In the genomic region with DNA sequence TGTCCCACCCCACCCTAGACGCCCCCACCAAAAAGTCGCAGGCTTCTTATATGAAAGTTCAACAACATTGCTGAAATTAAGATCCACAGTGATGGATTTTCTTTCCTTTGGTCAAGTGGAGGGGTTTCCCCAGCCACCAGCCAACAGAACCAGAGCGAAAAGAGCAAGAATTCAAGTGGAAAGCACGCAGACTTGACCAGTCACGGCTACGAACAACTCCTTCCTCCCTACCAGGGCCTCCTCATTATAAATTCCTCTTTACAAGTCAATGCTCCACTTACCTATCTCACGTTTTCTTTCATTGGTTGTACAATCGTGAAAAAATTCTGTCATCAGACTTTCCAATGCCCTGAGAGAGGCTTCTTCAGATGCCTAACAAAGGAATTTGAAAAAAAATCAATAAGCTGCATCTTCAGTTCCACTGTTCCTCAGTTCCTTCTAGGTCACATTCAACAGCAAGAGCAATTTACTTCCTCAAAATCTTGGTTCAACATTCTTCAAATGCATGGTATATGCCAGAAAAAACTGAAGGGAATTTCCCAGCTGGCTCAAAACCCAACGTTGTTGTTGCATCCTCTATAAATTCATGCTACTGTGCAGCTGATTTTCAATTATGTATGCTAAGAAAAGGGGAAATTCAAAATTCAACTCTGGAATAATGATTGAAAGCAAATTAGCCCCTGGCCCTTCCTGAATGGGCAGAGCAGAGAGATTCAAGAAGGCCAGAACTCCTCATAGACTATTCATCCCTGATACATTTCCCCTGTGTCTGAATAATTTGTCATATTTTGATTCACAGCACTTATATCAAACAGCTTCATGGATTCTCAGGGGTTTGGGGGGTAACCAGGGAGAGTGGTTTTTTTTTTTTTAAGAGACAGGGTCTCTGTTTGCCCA, we compare ENCODE assay signal across 9 cellular contexts. TPM values are rescaled to one million over a fixed set of nuclear protein-coding genes. Genes with fewer than 3 reads are reported as not detected.
DNase-seq lines count a peak whose midpoint lies in the region; ATAC-seq and TF ChIP-seq lines count a peak whose summit lies in the region.
"Had no signal": no experiment of that assay in that cellular context is flagged by ENCODE, and none has a peak within 500 bp of the region (broad histone marks: within the 10 kb centered on the region; RNA-seq: fewer than 3 reads in every experiment).

No MANE protein-coding gene starts in this region.

- no peak for DNase-seq in activated T-cell treated with anti-CD3 and anti-CD28 coated beads, Interleukin-2, amount 50 U/mL, for 72 hours
- DNase-seq in activated T-cell treated with anti-CD3 and anti-CD28 coated beads, Interleukin-2, amount 50 U/mL, for 1 hour, result no peak
- DNase-seq in foreskin melanocyte (peak; percentile 27), NCI-H748 treated with DMSO at 0.1 percent for 48 hours (lab: John Stamatoyannopoulos, UW) (no peak), OCI-M2 (lab: John Stamatoyannopoulos, UW; ENCODE audit: unreplicated experiment) (no peak)
- DNase-seq in stimulated activated naive B cell treated with anti-CD40 and anti-IgM and Interleukin-4, amounts not matched to agents 10 μg/mL and 1 μg/mL and 100 μg/mL, for 72 hours, result peak; percentile 59
- DNase-seq in activated CD4-positive, CD25-positive, alpha-beta regulatory T cell (lab: John Stamatoyannopoulos, UW), result no peak
- DNase-seq: NCI-H82 had no signal

- peaks cover 72% of the 10 kb centered on the region for H3K4me1 Mint-ChIP-seq in activated T-cell treated with anti-CD3 and anti-CD28 coated beads, Interleukin-2, amount 50 U/mL, for 72 hours (ENCODE audit: low read depth)
- peaks cover 53 to 77% of the 10 kb centered on the region in 2 donors for H3K4me1 Mint-ChIP-seq in stimulated activated naive B cell treated with anti-CD40 and anti-IgM and Interleukin-4, amounts not matched to agents 10 μg/mL and 1 μg/mL and 100 μg/mL, for 72 hours

- peaks cover 15 to 36% of the 10 kb centered on the region in 2 donors for H3K36me3 Mint-ChIP-seq in activated T-cell treated with anti-CD3 and anti-CD28 coated beads, Interleukin-2, amount 50 U/mL, for 72 hours (ENCODE audit: insufficient read depth in 2 of 2)
- peaks cover 38 to 53% of the 10 kb centered on the region in 2 donors for H3K36me3 Mint-ChIP-seq in stimulated activated naive B cell treated with anti-CD40 and anti-IgM and Interleukin-4, amounts not matched to agents 10 μg/mL and 1 μg/mL and 100 μg/mL, for 72 hours

- peaks cover 2% of the 10 kb centered on the region in 2 donors for H3K9me3 Mint-ChIP-seq in activated T-cell treated with anti-CD3 and anti-CD28 coated beads, Interleukin-2, amount 50 U/mL, for 72 hours
- H3K9me3 Mint-ChIP-seq in stimulated activated naive B cell treated with anti-CD40 and anti-IgM and Interleukin-4, amounts not matched to agents 10 μg/mL and 1 μg/mL and 100 μg/mL, for 72 hours, result peaks cover 4 to 8% of the 10 kb centered on the region in 2 donors

- H3K27ac Mint-ChIP-seq in activated T-cell treated with anti-CD3 and anti-CD28 coated beads, Interleukin-2, amount 50 U/mL, for 72 hours, result peak overlapping the region; percentile 81
- peak overlapping the region; percentile 98 for H3K27ac Mint-ChIP-seq in stimulated activated naive B cell treated with anti-CD40 and anti-IgM and Interleukin-4, amounts not matched to agents 10 μg/mL and 1 μg/mL and 100 μg/mL, for 72 hours

- no peaks in the 10 kb centered on the region for H3K27me3 Mint-ChIP-seq in activated T-cell treated with anti-CD3 and anti-CD28 coated beads, Interleukin-2, amount 50 U/mL, for 72 hours (ENCODE audit: low read depth)
- H3K27me3 Mint-ChIP-seq in stimulated activated naive B cell treated with anti-CD40 and anti-IgM and Interleukin-4, amounts not matched to agents 10 μg/mL and 1 μg/mL and 100 μg/mL, for 72 hours, result no peaks in the 10 kb centered on the region

- H3K4me3 Mint-ChIP-seq in activated T-cell treated with anti-CD3 and anti-CD28 coated beads, Interleukin-2, amount 50 U/mL, for 72 hours, result peak overlapping the region; percentile 72 to 89
- H3K4me3 Mint-ChIP-seq in stimulated activated naive B cell treated with anti-CD40 and anti-IgM and Interleukin-4, amounts not matched to agents 10 μg/mL and 1 μg/mL and 100 μg/mL, for 72 hours, result peak overlapping the region; percentile 64 to 80

- ATAC-seq in activated T-cell treated with anti-CD3 and anti-CD28 coated beads, Interleukin-2, amount 50 U/mL, for 72 hours (replicated peaks in 1 of 2), result no peak
- ATAC-seq in SK-N-SH treated with all-trans-retinoic acid at 6 μM for 48 hours, result peak; percentile 51
- ATAC-seq in stimulated activated naive B cell treated with anti-CD40 and anti-IgM and Interleukin-4, amounts not matched to agents 10 μg/mL and 1 μg/mL and 100 μg/mL, for 72 hours (replicated peaks), result peak; percentile 80 to 84

TF ChIP-seq in SK-N-SH treated with all-trans-retinoic acid at 6 μM for 48 hours, 23 proteins besides CTCF, POLR2A, EP300 and RAD21:
- TF ChIP-seq, protein P1, sequence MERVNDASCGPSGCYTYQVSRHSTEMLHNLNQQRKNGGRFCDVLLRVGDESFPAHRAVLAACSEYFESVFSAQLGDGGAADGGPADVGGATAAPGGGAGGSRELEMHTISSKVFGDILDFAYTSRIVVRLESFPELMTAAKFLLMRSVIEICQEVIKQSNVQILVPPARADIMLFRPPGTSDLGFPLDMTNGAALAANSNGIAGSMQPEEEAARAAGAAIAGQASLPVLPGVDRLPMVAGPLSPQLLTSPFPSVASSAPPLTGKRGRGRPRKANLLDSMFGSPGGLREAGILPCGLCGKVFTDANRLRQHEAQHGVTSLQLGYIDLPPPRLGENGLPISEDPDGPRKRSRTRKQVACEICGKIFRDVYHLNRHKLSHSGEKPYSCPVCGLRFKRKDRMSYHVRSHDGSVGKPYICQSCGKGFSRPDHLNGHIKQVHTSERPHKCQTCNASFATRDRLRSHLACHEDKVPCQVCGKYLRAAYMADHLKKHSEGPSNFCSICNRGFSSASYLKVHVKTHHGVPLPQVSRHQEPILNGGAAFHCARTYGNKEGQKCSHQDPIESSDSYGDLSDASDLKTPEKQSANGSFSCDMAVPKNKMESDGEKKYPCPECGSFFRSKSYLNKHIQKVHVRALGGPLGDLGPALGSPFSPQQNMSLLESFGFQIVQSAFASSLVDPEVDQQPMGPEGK (CRISPR knock-in tag; IDR thresholded peaks at IDR 0.05; ENCODE audit: borderline replicate concordance), result no peak

RNA-seq across cellular contexts. Expression of a gene that starts 30.9 kb away (rescaled TPM):
- 100 to 1,000 TPM; 276 to 279 TPM for total RNA-seq in activated T-cell treated with anti-CD3 and anti-CD28 coated beads, Interleukin-2, amount 50 U/mL, for 72 hours

Comparison
In these comparisons a context has a peak if more than half of its experiments do, and no peak if none do; other contexts are left out.
1. ATAC-seq: peak in SK-N-SH treated with all-trans-retinoic acid at 6 μM for 48 hours (single experiment) and stimulated activated naive B cell treated with anti-CD40 and anti-IgM and Interleukin-4, amounts not matched to agents 10 μg/mL and 1 μg/mL and 100 μg/mL, for 72 hours (2 of 2); none in activated T-cell treated with anti-CD3 and anti-CD28 coated beads, Interleukin-2, amount 50 U/mL, for 72 hours (0 of 2).
2. DNase-seq: peak in foreskin melanocyte (single experiment) and stimulated activated naive B cell treated with anti-CD40 and anti-IgM and Interleukin-4, amounts not matched to agents 10 μg/mL and 1 μg/mL and 100 μg/mL, for 72 hours (single experiment); none in activated T-cell treated with anti-CD3 and anti-CD28 coated beads, Interleukin-2, amount 50 U/mL, for 72 hours (0 of 2), activated T-cell treated with anti-CD3 and anti-CD28 coated beads, Interleukin-2, amount 50 U/mL, for 1 hour (single experiment), activated CD4-positive, CD25-positive, alpha-beta regulatory T cell (0 of 4), NCI-H748 treated with DMSO at 0.1 percent for 48 hours (single experiment) and OCI-M2 (single experiment).